12 cellular contexts compared by ENCODE assay signal in genomic region chrX:46755656-46756055, GRCh38.
"Had no signal": no experiment of that assay in that cellular context is flagged by ENCODE, and none has a peak within 500 bp of the region (broad histone marks: within the 10 kb centered on the region; RNA-seq: fewer than 3 reads in every experiment).

No MANE protein-coding gene starts in this region.

- H3K4me1 ChIP-seq: colonic mucosa had no signal

- ATAC-seq: heart left ventricle, natural killer cell, right cardiac atrium had no signal

- H3K27me3 ChIP-seq: cardiac muscle cell, colonic mucosa, transverse colon had no signal

- H3K27ac ChIP-seq: cardiac muscle cell, colonic mucosa, heart left ventricle, transverse colon, WERI-Rb-1 had no signal

- H3K4me3 ChIP-seq: cardiac muscle cell, colonic mucosa, heart left ventricle, transverse colon had no signal

- DNase-seq: activated CD4-positive, alpha-beta T cell treated with anti-CD3 and anti-CD28 coated beads for 48 hours; activated naive CD4-positive, alpha-beta T cell treated with anti-CD3 and anti-CD28 coated beads for 36 hours; colonic mucosa; heart left ventricle; natural killer cell; nucleus accumbens; right cardiac atrium; small intestine; T1000; transverse colon; WERI-Rb-1 had no signal

- H3K36me3 ChIP-seq: cardiac muscle cell, colonic mucosa, heart left ventricle, transverse colon, WERI-Rb-1 had no signal

- H3K9me3 ChIP-seq: colonic mucosa, heart left ventricle, transverse colon had no signal
